10 cellular contexts compared by ENCODE assay signal in the genomic region with DNA sequence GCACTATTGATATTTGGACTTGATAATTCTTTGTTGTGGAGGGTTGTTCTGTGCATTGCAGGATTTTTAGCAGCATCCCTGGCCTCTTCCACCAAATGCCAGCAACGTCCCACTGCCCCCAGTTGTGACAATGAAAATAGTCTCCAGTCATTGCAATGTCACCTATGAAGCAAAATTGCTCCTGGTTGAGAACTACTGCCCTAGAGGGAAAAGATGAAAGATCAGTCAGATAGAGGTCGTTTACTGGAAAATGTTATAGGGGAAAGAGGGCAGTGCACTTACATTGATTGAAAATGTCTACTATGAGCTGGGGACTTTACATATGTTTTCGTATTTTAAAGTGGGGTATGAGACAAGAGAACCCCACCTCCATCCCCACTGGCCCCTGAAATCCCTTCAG.
"Had no signal": no experiment of that assay in that cellular context is flagged by ENCODE, and none has a peak within 500 bp of the region (broad histone marks: within the 10 kb centered on the region; RNA-seq: fewer than 3 reads in every experiment).

No MANE protein-coding gene starts in this region.

- H3K9me3 ChIP-seq: HAP-1 had no signal

- H3K27ac ChIP-seq: GM23248 had no signal

- H3K36me3 ChIP-seq: HAP-1 had no signal

- H2AFZ ChIP-seq: GM23248 had no signal

- H3K4me3 ChIP-seq: GM23248, GM23338, HAP-1 had no signal

- ATAC-seq: GM23338 had no signal

- H3K9ac ChIP-seq: GM23248 had no signal

- DNase-seq: GM23248, GOT3, H7, H9, HCEC 1CT, HFFc6 had no signal

- H3K4me2 ChIP-seq: GM23338 had no signal

- FAIRE-seq: H1, H54 had no signal
